15 cellular contexts compared by ENCODE assay signal in genomic region chr1:162856260-162856659, GRCh38. TPM values are rescaled to one million over a fixed set of nuclear protein-coding genes. Genes with fewer than 3 reads are reported as not detected.
DNase-seq lines count a peak whose midpoint lies in the region; ATAC-seq and TF ChIP-seq lines count a peak whose summit lies in the region.
"Had no signal": no experiment of that assay in that cellular context is flagged by ENCODE, and none has a peak within 500 bp of the region (broad histone marks: within the 10 kb centered on the region; RNA-seq: fewer than 3 reads in every experiment).

No MANE protein-coding gene starts in this region.

- CTCF ChIA-PET in GM10248 (lab: Yijun Ruan, JAX), result interaction anchor here (1.5 to 3.8 kb wide), 3 partner anchors 9 to 32 kb away, joined by 5 to 46 read pairs (median 5); no protein-coding TSS in a partner anchor

- peaks cover 10% of the 10 kb centered on the region for H3K4me1 Mint-ChIP-seq in progenitor cell of endocrine pancreas (ENCODE audit: low read depth)
- H3K4me1 Mint-ChIP-seq: immature natural killer cell had no signal

- DNase-seq in EL (peak; percentile 95), MM.1S (peak; percentile 62), choroid plexus epithelial cell (ENCODE audit: low read depth) (peak; percentile 99), pulmonary artery endothelial cell (ENCODE audit: low read depth, low spot score) (peak; percentile 84), progenitor cell of endocrine pancreas (ENCODE audit: low spot score, unreplicated experiment) (no peak), Right ventricle myocardium inferior (ENCODE audit: missing footprints) (no peak), GM10248 (ENCODE audit: extremely low spot score) (no peak)
- DNase-seq: activated T-cell treated with anti-CD3 and anti-CD28 coated beads, Interleukin-2, amount 50 U/mL, for 1 hour; immature natural killer cell; NCI-H446; upper lobe of left lung had no signal

- H3K4me3 ChIP-seq in MM.1S (ENCODE audit: low read length) (no peak overlapping the region), choroid plexus epithelial cell (ENCODE audit: low read depth, low read length) (no peak overlapping the region)
- H3K4me3 ChIP-seq: HAP-1, upper lobe of left lung had no signal

- ATAC-seq in HG02885 (IDR thresholded peaks at IDR 0.05; ENCODE audit: poor library complexity, unreplicated experiment) (no peak), Right ventricle myocardium inferior (no peak)

- H3K36me3 Mint-ChIP-seq in progenitor cell of endocrine pancreas (ENCODE audit: insufficient read depth), result no peaks in the 10 kb centered on the region
- H3K36me3 Mint-ChIP-seq: immature natural killer cell had no signal

- no peaks in the 10 kb centered on the region for H3K9me3 Mint-ChIP-seq in progenitor cell of endocrine pancreas (ENCODE audit: low read depth)
- H3K9me3 Mint-ChIP-seq: immature natural killer cell, neural crest cell had no signal

- intact Hi-C loops in Right ventricle myocardium inferior (cut with DNase I), result no loop called here

- no peaks in the 10 kb centered on the region for H3K27me3 ChIP-seq in MM.1S (replicated peaks; ENCODE audit: insufficient read depth, low read length)
- H3K27me3 ChIP-seq: upper lobe of left lung had no signal

- no peaks in the 10 kb centered on the region for H3K36me3 ChIP-seq in MM.1S (replicated peaks; ENCODE audit: insufficient read depth, low read length)
- H3K36me3 ChIP-seq: HAP-1, upper lobe of left lung had no signal

- no peak overlapping the region for H3K9ac ChIP-seq in MM.1S (ENCODE audit: low read length)

- H3K4me3 Mint-ChIP-seq in progenitor cell of endocrine pancreas (ENCODE audit: low read depth), result no peak overlapping the region
- H3K4me3 Mint-ChIP-seq: immature natural killer cell, neural crest cell had no signal

- H3K79me2 ChIP-seq in MM.1S (ENCODE audit: low read length), result no peaks in the 10 kb centered on the region

- no peak overlapping the region for H3K4me2 ChIP-seq in MM.1S (ENCODE audit: low read depth, low read length)

- POLR2A ChIA-PET in GM10248 (lab: Yijun Ruan, JAX), result no interaction called here

- no peak overlapping the region for H2AFZ ChIP-seq in MM.1S (ENCODE audit: low read length)

- H4K20me1 ChIP-seq in MM.1S (ENCODE audit: insufficient read depth, low read length), result no peaks in the 10 kb centered on the region

- H3K9me3 ChIP-seq in MM.1S (replicated peaks; ENCODE audit: insufficient read depth, low read length), result no peaks in the 10 kb centered on the region
- H3K9me3 ChIP-seq: HAP-1, upper lobe of left lung had no signal

- H3K27me3 Mint-ChIP-seq in progenitor cell of endocrine pancreas, result peaks cover 3% of the 10 kb centered on the region

- peaks cover 10% of the 10 kb centered on the region; the same call in 1 of the 2 replicates for H3F3A ChIP-seq in MM.1S (ENCODE audit: insufficient read depth, low read length)

- H3K27ac ChIP-seq in MM.1S (ENCODE audit: low read length), result no peak overlapping the region
- H3K27ac ChIP-seq: upper lobe of left lung had no signal

- H3K9me2 ChIP-seq in MM.1S (replicated peaks; ENCODE audit: insufficient read depth, low read length), result no peaks in the 10 kb centered on the region

- no peak for TF ChIP-seq CTCF in MM.1S (IDR thresholded peaks at IDR 0.05; ENCODE audit: low read length)
- no peak for TF ChIP-seq CTCF in choroid plexus epithelial cell (conservative IDR thresholded peaks at IDR 0.05; ENCODE audit: low read depth, low read length)
- no peak for TF ChIP-seq CTCF in progenitor cell of endocrine pancreas (IDR thresholded peaks at IDR 0.05; ENCODE audit: unreplicated experiment)
- no peak for TF ChIP-seq CTCF in GM10248 (IDR thresholded peaks at IDR 0.05; ENCODE audit: control extremely low read depth, extremely low read depth, low read depth, missing control alignments)

- H3K27ac Mint-ChIP-seq in progenitor cell of endocrine pancreas, result no peak overlapping the region
- H3K27ac Mint-ChIP-seq: immature natural killer cell had no signal

- H3K4me1 ChIP-seq in MM.1S (ENCODE audit: low read length), result peaks cover 26% of the 10 kb centered on the region; the same call in 1 of the 2 replicates
- H3K4me1 ChIP-seq: HAP-1 had no signal

RNA-seq across cellular contexts. Expression of gene CCDC190, which starts 4.7 kb away (rescaled TPM):
- total RNA-seq in pulmonary artery endothelial cell (3.8 and 4.0 TPM in 2 replicates), progenitor cell of endocrine pancreas (0.19 and 0.75 TPM in 2 replicates), Right ventricle myocardium inferior (0.35 TPM)
- total RNA-seq: neural crest cell; T-helper 2 cell treated with Interferon-gamma antibody and Interleukin-4, amounts not matched to agents 100 ng/mL and 5 ng/mL, for 36 hours had no signal

Comparison
In these comparisons a context has a peak if more than half of its experiments do, and no peak if none do; other contexts are left out.
1. DNase-seq: peak in EL (single experiment), MM.1S (single experiment), choroid plexus epithelial cell (single experiment) and pulmonary artery endothelial cell (single experiment); none in progenitor cell of endocrine pancreas (single experiment), Right ventricle myocardium inferior (single experiment) and GM10248 (single experiment).